Comparison of ENCODE assay signal across 20 cellular contexts in the genomic region with DNA sequence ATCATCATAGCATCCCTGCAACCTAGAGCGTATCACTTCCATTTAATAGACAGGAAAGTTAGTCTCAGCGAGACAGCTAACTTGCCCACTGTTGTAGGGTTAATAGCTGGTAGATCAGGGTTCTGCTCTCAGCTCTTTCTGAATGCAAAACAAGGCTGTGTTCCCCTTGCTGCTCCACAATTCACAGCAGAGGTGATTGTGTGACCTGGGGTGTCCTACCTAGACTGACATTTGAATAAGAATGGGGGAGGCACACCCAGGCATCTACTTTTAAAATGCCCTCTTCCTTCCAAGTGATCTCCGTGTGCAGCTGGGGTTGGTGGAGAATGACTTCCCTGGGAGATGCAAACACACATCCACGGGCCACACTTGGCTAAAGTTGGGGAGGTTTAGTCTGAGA. TPM values are rescaled to one million over a fixed set of nuclear protein-coding genes. Genes with fewer than 3 reads are reported as not detected.
"Had no signal": no experiment of that assay in that cellular context is flagged by ENCODE, and none has a peak within 500 bp of the region (broad histone marks: within the 10 kb centered on the region; RNA-seq: fewer than 3 reads in every experiment).

No MANE protein-coding gene starts in this region.

- H3K4me1 ChIP-seq: gastrocnemius medialis, right atrium auricular region, sigmoid colon, suprapubic skin, tibial artery, upper lobe of left lung, uterus had no signal

- H3K27ac ChIP-seq: dorsolateral prefrontal cortex, gastrocnemius medialis, ovary, right atrium auricular region, sigmoid colon, skin epidermis, suprapubic skin, tibial artery, upper lobe of left lung, uterus had no signal

- H3K4me3 Mint-ChIP-seq: central memory CD8-positive, alpha-beta T cell; naive thymus-derived CD8-positive, alpha-beta T cell had no signal

- H3K36me3 ChIP-seq: gastrocnemius medialis, ovary, right atrium auricular region, sigmoid colon, suprapubic skin, tibial artery, upper lobe of left lung, uterus had no signal

- DNase-seq: cortex of kidney; dorsolateral prefrontal cortex; effector CD8-positive, alpha-beta T cell; gastrocnemius medialis; kidney glomerular epithelial cell; mucosa of descending colon; naive thymus-derived CD8-positive, alpha-beta T cell; ovary; sigmoid colon; stimulated activated CD4-positive, alpha-beta T cell treated with anti-CD3 and anti-CD28 coated beads, Interleukin-2, amount 100 ng/mL, for 24 hours; stimulated activated naive CD4-positive, alpha-beta T cell treated with Interleukin-2 at 50 U/mL for 16 hours; tibial artery; upper lobe of left lung; uterus had no signal

- ATAC-seq: esophagus mucosa; gastrocnemius medialis; mucosa of descending colon; naive thymus-derived CD8-positive, alpha-beta T cell had no signal

- H3K4me1 Mint-ChIP-seq: central memory CD8-positive, alpha-beta T cell; naive thymus-derived CD8-positive, alpha-beta T cell had no signal

- H3K9me3 Mint-ChIP-seq: central memory CD8-positive, alpha-beta T cell had no signal

- H3K36me3 Mint-ChIP-seq: naive thymus-derived CD8-positive, alpha-beta T cell had no signal

- H3K27ac Mint-ChIP-seq: naive thymus-derived CD8-positive, alpha-beta T cell had no signal

- H3K4me3 ChIP-seq: dorsolateral prefrontal cortex, gastrocnemius medialis, mucosa of descending colon, ovary, right atrium auricular region, sigmoid colon, skin epidermis, suprapubic skin, tibial artery, upper lobe of left lung, uterus had no signal

- H3K27me3 ChIP-seq: gastrocnemius medialis, ovary, right atrium auricular region, sigmoid colon, tibial artery, upper lobe of left lung, uterus had no signal

- H3K9me3 ChIP-seq: gastrocnemius medialis, mucosa of descending colon, ovary, right atrium auricular region, sigmoid colon, suprapubic skin, tibial artery, upper lobe of left lung, uterus had no signal

RNA-seq across cellular contexts. Expression of a gene that starts 43.0 kb away (rescaled TPM):
- total RNA-seq: lung microvascular endothelial cell; naive thymus-derived CD8-positive, alpha-beta T cell had no signal
- polyA plus RNA-seq: naive thymus-derived CD8-positive, alpha-beta T cell had no signal
